ENCODE assay signal across 8 cellular contexts in genomic region chr5:176414704-176415103, GRCh38. TPM values are rescaled to one million over a fixed set of nuclear protein-coding genes. Genes with fewer than 3 reads are reported as not detected.
DNase-seq lines count a peak whose midpoint lies in the region; ATAC-seq and TF ChIP-seq lines count a peak whose summit lies in the region.

No MANE protein-coding gene starts in this region.

- no peak for ATAC-seq in CD8-positive, alpha-beta T cell
- no peak for ATAC-seq in HG03565 (IDR thresholded peaks at IDR 0.05; ENCODE audit: unreplicated experiment)
- ATAC-seq in HG03469 (IDR thresholded peaks at IDR 0.05; ENCODE audit: unreplicated experiment) = no peak

- H3K79me2 ChIP-seq in OCI-LY1 (ENCODE audit: insufficient read depth, low read length) = 0 out of 2 replicates have a peak, but pooled peaks cover 5% of the 10 kb centered on the region

- H3K27me3 Mint-ChIP-seq in CD8-positive, alpha-beta T cell (ENCODE audit: low read depth) = no peaks in the 10 kb centered on the region

- CTCF ChIA-PET in CD8-positive, alpha-beta T cell (lab: Charles Lee) = interaction anchor here (1.1 to 4.4 kb wide), 4 partner anchors 123 to 181 kb away, joined by 3 to 26 read pairs (median 4); partner anchors contain the start of gene RNF44

- H3F3A ChIP-seq in OCI-LY1 (ENCODE audit: insufficient read depth, low read length) = no peaks in the 10 kb centered on the region

- peaks cover 25% of the 10 kb centered on the region for H3K4me1 ChIP-seq in CD8-positive, alpha-beta T cell (ENCODE audit: insufficient read depth, low read length)
- peaks cover 21% of the 10 kb centered on the region for H3K4me1 ChIP-seq in OCI-LY1 (ENCODE audit: insufficient read depth, low read length, severe bottlenecking)
- H3K4me1 ChIP-seq in neutrophil (ENCODE audit: control insufficient read depth in 1 of 2, insufficient read depth in 1 of 2, low read depth in 1 of 2, low read length in 1 of 2) = peaks cover 12% of the 10 kb centered on the region in 2 experiments

- peak overlapping the region; percentile 83 for H3K4me3 Mint-ChIP-seq in CD8-positive, alpha-beta T cell

- H3K36me3 Mint-ChIP-seq in CD8-positive, alpha-beta T cell = peaks cover 23% of the 10 kb centered on the region

- H3K9me3 Mint-ChIP-seq in CD8-positive, alpha-beta T cell = no peaks in the 10 kb centered on the region

- H4K20me1 ChIP-seq in OCI-LY1 (ENCODE audit: insufficient read depth, low read length) = no peaks in the 10 kb centered on the region

- intact Hi-C loops in CD8-positive, alpha-beta T cell (cut with DNase I, micrococcal nuclease) = loop anchor here in 1 of 2 experiments (5.0 kb wide), 1 partner anchor 543 kb away; no protein-coding TSS in a partner anchor

- no peak overlapping the region for H2AFZ ChIP-seq in OCI-LY1 (ENCODE audit: low read length)

- H3K36me3 ChIP-seq in CD8-positive, alpha-beta T cell (ENCODE audit: insufficient read depth, low read length) = no peaks in the 10 kb centered on the region
- peaks cover 4% of the 10 kb centered on the region; the same call in 1 of the 2 replicates for H3K36me3 ChIP-seq in OCI-LY1 (ENCODE audit: insufficient read depth, low read length)
- H3K36me3 ChIP-seq in neutrophil = peaks cover 6% of the 10 kb centered on the region

- H3K27ac Mint-ChIP-seq in CD8-positive, alpha-beta T cell = peak overlapping the region; percentile 77

- H3K4me3 ChIP-seq in CD8-positive, alpha-beta T cell (ENCODE audit: low read depth, low read length) = no peak overlapping the region
- H3K4me3 ChIP-seq in OCI-LY1 (ENCODE audit: low read depth, low read length, poor library complexity, severe bottlenecking) (peak overlapping the region; percentile 90), coronary artery (peak overlapping the region; percentile 94), neutrophil (ENCODE audit: low read depth in 1 of 2, low read length in 1 of 2) (no peak overlapping the region)

- peaks cover 42% of the 10 kb centered on the region for H3K4me1 Mint-ChIP-seq in CD8-positive, alpha-beta T cell (ENCODE audit: low read depth)

- no peak for TF ChIP-seq CTCF in CD8-positive, alpha-beta T cell (IDR thresholded peaks at IDR 0.05)
- TF ChIP-seq CTCF in OCI-LY1 (IDR thresholded peaks at IDR 0.05; ENCODE audit: low read length) = no peak
- TF ChIP-seq CTCF in coronary artery (IDR thresholded peaks at IDR 0.05) = no peak
- TF ChIP-seq CTCF in neutrophil (IDR thresholded peaks at IDR 0.05) = no peak

- H3K4me2 ChIP-seq in OCI-LY1 (ENCODE audit: low read length) = peak overlapping the region; percentile 80

- no peaks in the 10 kb centered on the region for H3K9me2 ChIP-seq in OCI-LY1 (ENCODE audit: low read depth, low read length)

- H3K9me3 ChIP-seq in CD8-positive, alpha-beta T cell (ENCODE audit: low read length) = no peaks in the 10 kb centered on the region
- H3K9me3 ChIP-seq in OCI-LY1 (ENCODE audit: low read length) = no peaks in the 10 kb centered on the region
- H3K9me3 ChIP-seq in neutrophil = no peaks in the 10 kb centered on the region

- peak overlapping the region; percentile 93; the same call in 1 of the 2 replicates for H3K9ac ChIP-seq in OCI-LY1 (ENCODE audit: low read length)

- no peak for DNase-seq in CD8-positive, alpha-beta T cell
- no peak for DNase-seq in coronary artery (ENCODE audit: low spot score)
- no peak for DNase-seq in glomerular visceral epithelial cell (ENCODE audit: extremely low spot score)
- DNase-seq in GM19238 (ENCODE audit: insufficient read length, low spot score) = no peak

- POLR2A ChIA-PET in CD8-positive, alpha-beta T cell (lab: Charles Lee) = interaction anchor here (0.6 to 3.0 kb wide), 5 partner anchors 34 to 135 kb away, joined by 3 to 14 read pairs (median 4); partner anchors contain the start of genes CDHR2, FAF2 and KIAA1191

- no peak overlapping the region for H3K27ac ChIP-seq in CD8-positive, alpha-beta T cell (ENCODE audit: low read depth, low read length)
- H3K27ac ChIP-seq in OCI-LY1 (ENCODE audit: low read depth, low read length, poor library complexity, severe bottlenecking) (no peak overlapping the region), coronary artery (peak overlapping the region in 1 of 2 donors; percentile 3), neutrophil (peak overlapping the region; percentile 20)

- no peaks in the 10 kb centered on the region for H3K27me3 ChIP-seq in CD8-positive, alpha-beta T cell (ENCODE audit: insufficient read depth, low read length)
- no peaks in the 10 kb centered on the region for H3K27me3 ChIP-seq in OCI-LY1 (ENCODE audit: insufficient read depth, low read length)
- H3K27me3 ChIP-seq in neutrophil = no peaks in the 10 kb centered on the region

RNA-seq across cellular contexts. Expression of gene CLTB, which starts 1.6 kb away (rescaled TPM):
- 10 to 100 TPM; 84.3 to 86.6 TPM for total RNA-seq in CD8-positive, alpha-beta T cell

RNA-seq across cellular contexts. Expression of gene HIGD2A, which starts 26.2 kb away (rescaled TPM):
- 100 to 1,000 TPM; 102 to 106 TPM for total RNA-seq in CD8-positive, alpha-beta T cell

RNA-seq across cellular contexts. Expression of gene NOP16, which starts 26.3 kb away (rescaled TPM):
- total RNA-seq in CD8-positive, alpha-beta T cell = 10 to 100 TPM; 21.6 to 24.2 TPM

RNA-seq across cellular contexts. Expression of gene FAF2, which starts 33.5 kb away (rescaled TPM):
- 10 to 100 TPM; 24.7 to 24.8 TPM for total RNA-seq in CD8-positive, alpha-beta T cell

RNA-seq across cellular contexts. Expression of gene ARL10, which starts 49.4 kb away (rescaled TPM):
- 1 to 10 TPM; 2.8 to 4.1 TPM for total RNA-seq in CD8-positive, alpha-beta T cell

Comparison
In these comparisons a context has a peak if more than half of its experiments do, and no peak if none do; other contexts are left out.
1. H3K4me3 ChIP-seq: peak in OCI-LY1 (single experiment) and coronary artery (single experiment); none in CD8-positive, alpha-beta T cell (single experiment) and neutrophil (0 of 2).